Comparison of ENCODE assay signal across 11 cellular contexts in the genomic region with DNA sequence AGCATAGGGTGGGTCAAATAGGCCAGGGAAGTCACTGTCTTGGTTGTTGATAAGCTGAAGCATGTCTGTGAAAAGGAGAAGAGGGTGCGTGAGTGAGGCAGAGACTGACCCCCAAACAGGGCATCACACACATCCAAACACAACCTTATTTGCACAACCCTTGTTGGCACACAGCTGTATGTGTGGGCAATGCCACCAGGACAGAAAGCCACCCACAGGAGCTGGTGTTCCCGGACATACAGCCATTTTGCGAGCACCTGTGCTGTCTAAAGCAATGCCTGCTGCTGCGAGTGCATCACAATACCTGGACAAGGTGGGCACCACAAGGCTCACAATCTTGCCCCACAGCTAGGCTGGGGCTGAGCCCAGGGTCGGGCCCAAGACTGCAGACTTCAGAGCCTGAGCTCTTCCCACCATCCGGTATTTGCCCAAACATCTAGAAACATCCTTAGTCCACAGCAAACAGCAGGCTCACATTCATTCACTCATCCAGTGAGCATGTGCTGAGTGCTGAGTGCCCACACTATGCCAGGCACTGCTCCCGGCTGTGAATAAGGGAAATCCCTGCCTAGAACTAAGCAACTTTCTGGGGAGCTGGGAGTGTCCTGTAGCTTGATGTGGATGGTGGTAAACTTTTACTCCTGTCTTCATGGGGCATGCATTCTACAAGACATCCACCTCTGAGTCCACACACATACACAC. TPM values are rescaled to one million over a fixed set of nuclear protein-coding genes. Genes with fewer than 3 reads are reported as not detected.
DNase-seq lines count a peak whose midpoint lies in the region; FAIRE-seq and TF ChIP-seq lines count a peak whose summit lies in the region.
"Had no signal": no experiment of that assay in that cellular context is flagged by ENCODE, and none has a peak within 500 bp of the region (broad histone marks: within the 10 kb centered on the region; RNA-seq: fewer than 3 reads in every experiment).

No MANE protein-coding gene starts in this region.

- no TSS peak for BruUV-seq in Caco-2 (replicated peaks; lab: Mats Ljungman, UMichigan)

- no peak for FAIRE-seq in GM19239 (lab: Jason Lieb, UNC)

- H3F3A ChIP-seq in neural progenitor cell (ENCODE audit: low read depth): peaks cover 18% of the 10 kb centered on the region

- TF ChIP-seq CTCF in Caco-2 (IDR thresholded peaks at IDR 0.05; ENCODE audit: insufficient read depth in 1 of 2, low read depth in 1 of 2, low read length in 1 of 2, severe bottlenecking in 1 of 2, unreplicated experiment in 1 of 2): no peak
- TF ChIP-seq CTCF in OCI-LY3 (IDR thresholded peaks at IDR 0.05; ENCODE audit: low read depth, low read length): no peak
- no peak for TF ChIP-seq CTCF in neural progenitor cell (IDR thresholded peaks at IDR 0.05)

- H3K4me3 Mint-ChIP-seq in Caco-2 (ENCODE audit: unreplicated experiment) (no peak overlapping the region), neural progenitor cell (peak overlapping the region; percentile 50)

- CTCF ChIA-PET in Caco-2 (lab: Charles Lee): interaction anchor here (0.7 kb wide), 1 partner anchor 152 kb away, joined by 3 read pairs; a partner anchor contains a TSS

- peaks cover 31% of the 10 kb centered on the region for H3K4me1 Mint-ChIP-seq in Caco-2 (ENCODE audit: low read depth, unreplicated experiment)
- H3K4me1 Mint-ChIP-seq in neural progenitor cell: peaks cover 64% of the 10 kb centered on the region

- peak overlapping the region; percentile 56; the same call in 1 of the 2 replicates for H3K4me2 ChIP-seq in OCI-LY3 (ENCODE audit: low read length)
- peak overlapping the region; percentile 20 for H3K4me2 ChIP-seq in neural progenitor cell

- H3K36me3 Mint-ChIP-seq in Caco-2 (ENCODE audit: insufficient read depth, unreplicated experiment) (peaks cover 58% of the 10 kb centered on the region), neural progenitor cell (peaks cover 10% of the 10 kb centered on the region)

- POLR2A ChIA-PET in Caco-2 (lab: Charles Lee): interaction anchor here (1.7 kb wide), 1 partner anchor 16 kb away, joined by 6 read pairs; no protein-coding TSS in a partner anchor

- H3K27ac ChIP-seq in OCI-LY3 (ENCODE audit: low read length) (no peak overlapping the region), caudate nucleus (ENCODE audit: low read depth, low read length) (peak overlapping the region; percentile 93), neural progenitor cell (no peak overlapping the region)
- H3K27ac ChIP-seq: brain microvascular endothelial cell had no signal

- peaks cover 26% of the 10 kb centered on the region for H4K20me1 ChIP-seq in OCI-LY3 (ENCODE audit: insufficient read depth, low read length)
- peaks cover 75% of the 10 kb centered on the region for H4K20me1 ChIP-seq in neural progenitor cell (ENCODE audit: low read depth)

- DNase-seq in Caco-2 (no peak), caudate nucleus (lab: John Stamatoyannopoulos, UW) (no peak), neural progenitor cell (ENCODE audit: low spot score) (no peak), GM19239 (ENCODE audit: insufficient read length, low spot score) (no peak), SIG-M5 treated with dmso at 0.1 percent for 504 hours (lab: John Stamatoyannopoulos, UW; ENCODE audit: unreplicated experiment) (no peak), NOMO-1 treated with DMSO at 0.1 percent for 48 hours (lab: John Stamatoyannopoulos, UW; ENCODE audit: unreplicated experiment) (no peak)
- no peak for DNase-seq in activated CD8-positive, alpha-beta memory T cell treated with anti-CD3 and anti-CD28 coated beads, Interleukin-2, amount 50 U/mL, for 4 hours
- DNase-seq: brain microvascular endothelial cell had no signal

- H3K9ac ChIP-seq in OCI-LY3 (ENCODE audit: low read length) (no peak overlapping the region), neural progenitor cell (no peak overlapping the region)

- H3K9me3 ChIP-seq in Caco-2 (no peaks in the 10 kb centered on the region), OCI-LY3 (ENCODE audit: insufficient read depth, low read length) (no peaks in the 10 kb centered on the region), neural progenitor cell (ENCODE audit: low read depth) (no peaks in the 10 kb centered on the region)
- H3K9me3 ChIP-seq: gastroesophageal sphincter had no signal

- intact Hi-C loops in Caco-2 (cut with micrococcal nuclease; ENCODE audit: unreplicated experiment): no loop called here

- H3K27me3 ChIP-seq in Caco-2 (replicated peaks; ENCODE audit: control insufficient read depth, insufficient read depth, low read length): no peaks in the 10 kb centered on the region
- H3K27me3 ChIP-seq in OCI-LY3 (ENCODE audit: low read depth, low read length): no peaks in the 10 kb centered on the region
- no peaks in the 10 kb centered on the region for H3K27me3 ChIP-seq in neural progenitor cell
- H3K27me3 ChIP-seq: brain microvascular endothelial cell, gastroesophageal sphincter had no signal

- H3K79me2 ChIP-seq in OCI-LY3 (ENCODE audit: low read length): peaks cover 4% of the 10 kb centered on the region; the same call in 1 of the 2 replicates
- peaks cover 48% of the 10 kb centered on the region for H3K79me2 ChIP-seq in neural progenitor cell (ENCODE audit: low read depth)

- H3K27me3 Mint-ChIP-seq in Caco-2 (ENCODE audit: insufficient read depth, unreplicated experiment) (no peaks in the 10 kb centered on the region), neural progenitor cell (ENCODE audit: insufficient read depth, low read depth) (no peaks in the 10 kb centered on the region)
- H3K27me3 Mint-ChIP-seq: activated B cell treated with CpG ODN at 0.5 μM for 24 hours had no signal

- H2AFZ ChIP-seq in OCI-LY3 (ENCODE audit: low read depth, low read length) (no peak overlapping the region), neural progenitor cell (replicated peaks) (no peak overlapping the region)

- H3K4me1 ChIP-seq in Caco-2: peaks cover 37% of the 10 kb centered on the region
- peaks cover 37% of the 10 kb centered on the region for H3K4me1 ChIP-seq in OCI-LY3 (ENCODE audit: low read length)
- peaks cover 41% of the 10 kb centered on the region for H3K4me1 ChIP-seq in neural progenitor cell

- peaks cover 16% of the 10 kb centered on the region for H3K36me3 ChIP-seq in Caco-2 (ENCODE audit: control insufficient read depth, insufficient read depth, low read length)
- peaks cover 9% of the 10 kb centered on the region for H3K36me3 ChIP-seq in OCI-LY3 (replicated peaks; ENCODE audit: low read depth, low read length)
- no peaks in the 10 kb centered on the region for H3K36me3 ChIP-seq in neural progenitor cell

- no peaks in the 10 kb centered on the region for H3K9me3 Mint-ChIP-seq in Caco-2 (ENCODE audit: unreplicated experiment)
- no peaks in the 10 kb centered on the region for H3K9me3 Mint-ChIP-seq in neural progenitor cell
- H3K9me3 Mint-ChIP-seq: activated B cell treated with CpG ODN at 0.5 μM for 24 hours had no signal

- peak overlapping the region; percentile 63 for H3K27ac Mint-ChIP-seq in Caco-2 (ENCODE audit: unreplicated experiment)
- H3K27ac Mint-ChIP-seq in neural progenitor cell: peak overlapping the region; percentile 63
- H3K27ac Mint-ChIP-seq: activated B cell treated with CpG ODN at 0.5 μM for 24 hours had no signal

- no peak overlapping the region for H3K4me3 ChIP-seq in Caco-2 (ENCODE audit: low read depth, low read length)
- no peak overlapping the region for H3K4me3 ChIP-seq in OCI-LY3 (ENCODE audit: low read length)
- no peak overlapping the region for H3K4me3 ChIP-seq in neural progenitor cell

RNA-seq across cellular contexts. Expression of a gene that starts 16.2 kb away (rescaled TPM):
- total RNA-seq in Caco-2 (2022) (109 and 118 TPM in 2 replicates), neural progenitor cell (ENCODE audit: low replicate concordance) (12.7 and 41.0 TPM in 2 replicates)
